In genomic region chr2:42888846-42889245, GRCh38 we compare ENCODE assay signal across 16 cellular contexts.
"Had no signal": no experiment of that assay in that cellular context is flagged by ENCODE, and none has a peak within 500 bp of the region (broad histone marks: within the 10 kb centered on the region; RNA-seq: fewer than 3 reads in every experiment).

No MANE protein-coding gene starts in this region.

- H3K4me1 ChIP-seq: right atrium auricular region, stomach, transverse colon had no signal

- H3K36me3 ChIP-seq: heart left ventricle, neutrophil, ovary, right atrium auricular region, stomach, thoracic aorta, transverse colon had no signal

- DNase-seq: heart left ventricle; hippocampal formation; kidney glomerular epithelial cell; mesendoderm; naive thymus-derived CD4-positive, alpha-beta T cell; nephron progenitor cell; ovary; small intestine; stimulated activated CD4-positive, alpha-beta T cell treated with anti-CD3 and anti-CD28 coated beads, Interleukin-12 subunit alpha, Interleukin-12 subunit beta, amount 100 ng/mL, for 4 hours; stimulated activated naive CD4-positive, alpha-beta T cell; stomach; substantia nigra; transverse colon had no signal

- H3K4me3 ChIP-seq: heart left ventricle, ovary, right atrium auricular region, stomach, thoracic aorta, transverse colon had no signal

- H3K27me3 ChIP-seq: heart left ventricle, neutrophil, ovary, right atrium auricular region, stomach, transverse colon had no signal

- H3K9me3 ChIP-seq: neutrophil, ovary, right atrium auricular region, thoracic aorta, transverse colon had no signal

- H3K27ac ChIP-seq: heart left ventricle, neutrophil, ovary, right atrium auricular region, stomach, transverse colon had no signal

- ATAC-seq: heart left ventricle; naive thymus-derived CD4-positive, alpha-beta T cell had no signal
